13 cellular contexts compared by ENCODE assay signal in the genomic region with DNA sequence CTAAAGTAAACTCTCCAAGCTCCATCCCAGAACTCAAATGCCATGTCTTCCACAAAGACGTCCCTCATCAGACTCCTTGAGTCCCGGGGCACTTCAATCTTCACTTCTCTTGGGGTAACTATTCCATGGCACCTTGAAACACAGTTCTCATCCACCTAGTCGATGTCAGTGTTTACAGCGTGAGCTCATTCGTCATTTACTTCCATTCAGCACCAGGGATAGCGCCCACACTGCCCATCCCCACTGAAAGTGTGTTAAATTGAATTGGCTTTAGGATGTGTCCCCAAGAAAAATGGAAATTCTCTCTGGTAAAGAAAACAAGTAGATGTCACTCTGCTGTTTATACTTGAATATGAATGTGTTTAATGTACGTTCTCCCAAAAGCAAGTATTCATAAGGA. TPM values are rescaled to one million over a fixed set of nuclear protein-coding genes. Genes with fewer than 3 reads are reported as not detected.
DNase-seq lines count a peak whose midpoint lies in the region; ATAC-seq, FAIRE-seq and TF ChIP-seq lines count a peak whose summit lies in the region.
"Had no signal": no experiment of that assay in that cellular context is flagged by ENCODE, and none has a peak within 500 bp of the region (broad histone marks: within the 10 kb centered on the region; RNA-seq: fewer than 3 reads in every experiment).

No MANE protein-coding gene starts in this region.

- no peak overlapping the region for H2BK5ac ChIP-seq in H1 (ENCODE audit: low read depth, low read length)

- TF ChIP-seq EP300 in H1 (IDR thresholded peaks at IDR 0.05; ENCODE audit: borderline replicate concordance in 1 of 2, low read depth in 2 of 2, low read length in 2 of 2), result no peak

- H4K5ac ChIP-seq in H1 (ENCODE audit: insufficient read length, low read depth, low read length), result no peak overlapping the region

- H2BK15ac ChIP-seq in H1 (ENCODE audit: low read length), result no peak overlapping the region

- peaks cover 32 to 37% of the 10 kb centered on the region in 2 experiments for H4K20me1 ChIP-seq in H1 (replicated peaks in 1 of 2; ENCODE audit: control insufficient read depth in 1 of 2, insufficient read depth in 2 of 2, low read length in 2 of 2)

- 54% methylated on average over 7 of the region's 7 CpGs; no CpG with 5 or more reads in 1 of the 2 experiments for WGBS in H1 (ENCODE audit: extremely low coverage in 1 of 2, insufficient coverage in 1 of 2, insufficient read length in 1 of 2, insufficient replicate concordance in 2 of 2, low coverage in 1 of 2, low lambda C conversion rate in 2 of 2, missing lambda C conversion rate in 1 of 2), 2 experiments
- 14% methylated on average over 7 of the region's 7 CpGs for WGBS in right cardiac atrium

- no peak overlapping the region for H3K9ac ChIP-seq in H1 (replicated peaks in 1 of 4; ENCODE audit: extremely low read depth in 1 of 4, low read depth in 3 of 4, low read length in 3 of 4)

- no peak overlapping the region for H2AFZ ChIP-seq in H1 (ENCODE audit: low read length)

- H3K79me2 ChIP-seq in H1 (ENCODE audit: control insufficient read depth in 1 of 2, insufficient read depth in 2 of 2, low read length in 2 of 2), result peaks cover 0 to 3% of the 10 kb centered on the region in 2 experiments; a peak in 1 of 4 replicates

- no peak for TF ChIP-seq POLR2A in H1 (IDR thresholded peaks at IDR 0.05; ENCODE audit: control extremely low read depth in 1 of 2, low read depth in 2 of 2, low read length in 2 of 2)

- H4K91ac ChIP-seq in H1 (replicated peaks; ENCODE audit: insufficient read length, low read length), result no peak overlapping the region

- H3K4me1 ChIP-seq in H1 (replicated peaks in 1 of 4; ENCODE audit: control insufficient read depth in 3 of 4, insufficient read depth in 4 of 4, low read length in 3 of 4), result peaks cover 0 to 2% (median 0%) of the 10 kb centered on the region in 4 experiments; a peak in 1 of 7 replicates
- H3K4me1 ChIP-seq in right cardiac atrium (ENCODE audit: control insufficient read depth, insufficient read depth, low read length), result no peaks in the 10 kb centered on the region
- H3K4me1 ChIP-seq: psoas muscle had no signal

- TF ChIP-seq CTCF in H1 (IDR thresholded peaks at IDR 0.05; ENCODE audit: control extremely low read depth in 1 of 3, insufficient read depth in 1 of 3, low read depth in 1 of 3, low read length in 3 of 3), result no peak

- H2AK5ac ChIP-seq in H1 (ENCODE audit: low read depth, low read length), result no peak overlapping the region

- intact Hi-C loops in right cardiac atrium (cut with DNase I), result no loop called here

- TF ChIP-seq RAD21 in H1 (IDR thresholded peaks at IDR 0.05 in 1 of 2, conservative IDR thresholded peaks at IDR 0.05 in 1 of 2; ENCODE audit: low read depth in 2 of 2, low read length in 2 of 2), result no peak

- H2BK120ac ChIP-seq in H1 (replicated peaks; ENCODE audit: low read depth, low read length), result no peak overlapping the region

- no peak overlapping the region for H2BK12ac ChIP-seq in H1 (ENCODE audit: low read depth, low read length)

- no peak overlapping the region for H4K8ac ChIP-seq in H1 (ENCODE audit: extremely low read depth, insufficient read depth, low read length)

- ATAC-seq in T-helper 17 cell (no peak), right cardiac atrium (no peak)
- ATAC-seq in naive thymus-derived CD8-positive, alpha-beta T cell, result no peak
- ATAC-seq: effector memory CD8-positive, alpha-beta T cell; psoas muscle had no signal

- H3K23me2 ChIP-seq in H1 (ENCODE audit: low read depth, low read length), result no peaks in the 10 kb centered on the region

- DNase-seq in activated CD4-positive, alpha-beta T cell treated with anti-CD3 and anti-CD28 coated beads, Interleukin-2, amount 10 ng/mL, durations not matched to agents 7 days and 5 days, result peak; percentile 28
- DNase-seq in activated CD4-positive, alpha-beta T cell treated with anti-CD3 and anti-CD28 coated beads for 1 hour, result no peak
- peak; percentile 63 for DNase-seq in RKO (ENCODE audit: low spot score)
- DNase-seq in H1 (ENCODE audit: low read depth in 1 of 2, low spot score in 2 of 2), result peak in 1 of 2 experiments; percentile 67
- DNase-seq in renal cortical epithelial cell (ENCODE audit: low read depth), result peak; percentile 17
- no peak for DNase-seq in T-helper 17 cell
- no peak for DNase-seq in right cardiac atrium
- no peak for DNase-seq in naive thymus-derived CD8-positive, alpha-beta T cell
- DNase-seq: activated gamma-delta T cell treated with Interleukin-2 at 50 U/mL for 16 hours; effector memory CD8-positive, alpha-beta T cell; NCI-H526 treated with DMSO at 0.1 percent for 48 hours; psoas muscle; T1000 had no signal

- H3K79me1 ChIP-seq in H1 (ENCODE audit: low read depth, low read length), result peaks cover 2% of the 10 kb centered on the region

- no peak overlapping the region for H3K56ac ChIP-seq in H1 (replicated peaks; ENCODE audit: insufficient read length, low read depth, low read length)

- H3K23ac ChIP-seq in H1 (ENCODE audit: insufficient read length), result no peak overlapping the region

- H3K18ac ChIP-seq in H1 (ENCODE audit: extremely low read depth, low read length), result no peak overlapping the region

- no peak overlapping the region for H3K27ac Mint-ChIP-seq in activated CD4-positive, alpha-beta T cell treated with anti-CD3 and anti-CD28 coated beads, Interleukin-2, amount 10 ng/mL, durations not matched to agents 7 days and 5 days
- H3K27ac Mint-ChIP-seq in T-helper 17 cell, result no peak overlapping the region
- H3K27ac Mint-ChIP-seq in naive thymus-derived CD8-positive, alpha-beta T cell, result no peak overlapping the region
- H3K27ac Mint-ChIP-seq: effector memory CD8-positive, alpha-beta T cell had no signal

- no peak overlapping the region for H3K4me3 Mint-ChIP-seq in activated CD4-positive, alpha-beta T cell treated with anti-CD3 and anti-CD28 coated beads, Interleukin-2, amount 10 ng/mL, durations not matched to agents 7 days and 5 days
- no peak overlapping the region for H3K4me3 Mint-ChIP-seq in T-helper 17 cell
- no peak overlapping the region for H3K4me3 Mint-ChIP-seq in naive thymus-derived CD8-positive, alpha-beta T cell
- H3K4me3 Mint-ChIP-seq: effector memory CD8-positive, alpha-beta T cell had no signal

- H3K36me3 Mint-ChIP-seq in activated CD4-positive, alpha-beta T cell treated with anti-CD3 and anti-CD28 coated beads, Interleukin-2, amount 10 ng/mL, durations not matched to agents 7 days and 5 days (ENCODE audit: low read depth), result no peaks in the 10 kb centered on the region
- H3K36me3 Mint-ChIP-seq in T-helper 17 cell (ENCODE audit: low read depth), result peaks cover 2% of the 10 kb centered on the region
- peaks cover 0 to 4% (median 3%) of the 10 kb centered on the region in 3 donors for H3K36me3 Mint-ChIP-seq in naive thymus-derived CD8-positive, alpha-beta T cell

- H3K4me1 Mint-ChIP-seq in activated CD4-positive, alpha-beta T cell treated with anti-CD3 and anti-CD28 coated beads, Interleukin-2, amount 10 ng/mL, durations not matched to agents 7 days and 5 days, result no peaks in the 10 kb centered on the region
- no peaks in the 10 kb centered on the region for H3K4me1 Mint-ChIP-seq in T-helper 17 cell
- H3K4me1 Mint-ChIP-seq in naive thymus-derived CD8-positive, alpha-beta T cell, result peaks cover 0 to 2% (median 0%) of the 10 kb centered on the region in 4 donors

- H3K27ac ChIP-seq in H1 (ENCODE audit: low read depth, low read length), result no peak overlapping the region
- H3K27ac ChIP-seq in right cardiac atrium (ENCODE audit: low read length), result no peak overlapping the region
- H3K27ac ChIP-seq: psoas muscle had no signal

- no peaks in the 10 kb centered on the region for H3K36me3 ChIP-seq in H1 (ENCODE audit: control insufficient read depth in 2 of 4, insufficient read depth in 4 of 4, low read length in 3 of 4)

- H3K4me3 ChIP-seq in H1 (ENCODE audit: extremely low read depth in 1 of 4, insufficient read depth in 2 of 4, low read depth in 3 of 4, low read length in 4 of 4) (no peak overlapping the region), right cardiac atrium (ENCODE audit: low read length) (no peak overlapping the region)
- H3K4me3 ChIP-seq: psoas muscle had no signal

- no peak overlapping the region for H2BK20ac ChIP-seq in H1 (ENCODE audit: low read length)

- H3K4me2 ChIP-seq in H1 (ENCODE audit: insufficient read depth in 1 of 2, low read depth in 2 of 2, low read length in 2 of 2), result no peak overlapping the region

- CTCF ChIA-PET in activated CD4-positive, alpha-beta T cell treated with anti-CD3 and anti-CD28 coated beads, Interleukin-2, amount 10 ng/mL, durations not matched to agents 7 days and 5 days (lab: Charles Lee), result interaction anchor here (1.4 kb wide), 1 partner anchor 10 kb away, joined by 3 read pairs; no protein-coding TSS in a partner anchor
- CTCF ChIA-PET in H1 (lab: Charles Lee; ENCODE audit: partially characterized antibody), result interaction anchor here (0.5 to 3.9 kb wide), 10 partner anchors 9 to 133 kb away, joined by 3 to 24 read pairs (median 4); no protein-coding TSS in a partner anchor

- H3K27me3 ChIP-seq in H1 (replicated peaks in 1 of 4; ENCODE audit: control insufficient read depth in 3 of 4, extremely low read depth in 1 of 4, insufficient read depth in 3 of 4, low read length in 3 of 4) (no peaks in the 10 kb centered on the region), right cardiac atrium (ENCODE audit: control insufficient read depth, insufficient read depth) (no peaks in the 10 kb centered on the region)

- peak; percentile 42 for FAIRE-seq in H1 (lab: Jason Lieb, UNC)

- H3K9me3 Mint-ChIP-seq in activated CD4-positive, alpha-beta T cell treated with anti-CD3 and anti-CD28 coated beads, Interleukin-2, amount 10 ng/mL, durations not matched to agents 7 days and 5 days, result no peaks in the 10 kb centered on the region
- H3K9me3 Mint-ChIP-seq in naive thymus-derived CD8-positive, alpha-beta T cell, result peaks cover 0 to 9% (median 0%) of the 10 kb centered on the region in 9 donors
- H3K9me3 Mint-ChIP-seq: effector memory CD8-positive, alpha-beta T cell had no signal

- POLR2A ChIA-PET in activated CD4-positive, alpha-beta T cell treated with anti-CD3 and anti-CD28 coated beads, Interleukin-2, amount 10 ng/mL, durations not matched to agents 7 days and 5 days (lab: Charles Lee), result no interaction called here
- POLR2A ChIA-PET in H1 (lab: Charles Lee; ENCODE audit: partially characterized antibody), result interaction anchor here (1.0 kb wide), 1 partner anchor 26 kb away, joined by 3 read pairs; no protein-coding TSS in a partner anchor
- POLR2A ChIA-PET in naive thymus-derived CD8-positive, alpha-beta T cell (lab: Charles Lee), result no interaction called here

- H3K14ac ChIP-seq in H1 (ENCODE audit: insufficient read length), result no peak overlapping the region

- no peak overlapping the region for H3K4ac ChIP-seq in H1 (replicated peaks; ENCODE audit: insufficient read length, low read depth, low read length)

- H3K9me3 ChIP-seq in H1 (ENCODE audit: insufficient read depth in 2 of 2, low read depth in 1 of 2, low read length in 1 of 2) (no peaks in the 10 kb centered on the region), T-helper 17 cell (ENCODE audit: control insufficient read depth, low read length, poor library complexity, severe bottlenecking) (no peaks in the 10 kb centered on the region), right cardiac atrium (ENCODE audit: control insufficient read depth, low read length) (no peaks in the 10 kb centered on the region)
- H3K9me3 ChIP-seq: psoas muscle had no signal

- H3K27me3 Mint-ChIP-seq in activated CD4-positive, alpha-beta T cell treated with anti-CD3 and anti-CD28 coated beads, Interleukin-2, amount 10 ng/mL, durations not matched to agents 7 days and 5 days, result peaks cover 5% of the 10 kb centered on the region
- H3K27me3 Mint-ChIP-seq in T-helper 17 cell, result peaks cover 10% of the 10 kb centered on the region
- H3K27me3 Mint-ChIP-seq in naive thymus-derived CD8-positive, alpha-beta T cell, result peaks cover 14 to 46% (median 20%) of the 10 kb centered on the region in 5 donors

RNA-seq across cellular contexts. Expression of a gene that starts 31.3 kb away (rescaled TPM):
- not detected for total RNA-seq in activated CD4-positive, alpha-beta T cell treated with anti-CD3 and anti-CD28 coated beads, Interleukin-2, amount 10 ng/mL, durations not matched to agents 7 days and 5 days
- total RNA-seq in H1 (2021; fragmentation: NEBNext Ultra II Directional; extraction: Animal tissue kit (Norgen Biotek cat#: 25700)), result 0.24 and 0.33 TPM in 2 replicates
- polyA plus RNA-seq in H1 (2011; rRNA removed) (0.33 and 0.74 TPM in 2 replicates), right cardiac atrium (0.70 TPM)
- 0.30 TPM for polyA plus RNA-seq in H1 (2011; cell fraction: cytosol; rRNA removed)
- polyA plus RNA-seq in H1 (2011; cell fraction: nucleus; rRNA removed), result 0.54 TPM
- 0.17 to 0.52 TPM (median 0.37 TPM) in 4 replicates for polyA plus RNA-seq in H1 (2012, experiment 1 of 2)
- polyA plus RNA-seq in H1 (2012, experiment 2 of 2), result 0.22 TPM
- polyA plus RNA-seq in H1 (2013, experiment 1 of 2), result 0.26 TPM
- 0.26 TPM for polyA plus RNA-seq in H1 (2013, experiment 2 of 2)
- polyA minus RNA-seq in H1 (2011; rRNA and poly(A)+ RNA removed), result 0.17 and 0.79 TPM in 2 replicates
- polyA minus RNA-seq in H1 (2011; cell fraction: cytosol; rRNA and poly(A)+ RNA removed), result 0.66 TPM
- polyA minus RNA-seq in H1 (2011; cell fraction: nucleus; rRNA and poly(A)+ RNA removed), result 2.1 TPM
- total RNA-seq in renal cortical epithelial cell (2.1 and 4.6 TPM in 2 replicates), T-helper 17 cell (not detected), right cardiac atrium (1 to 10 TPM in 3 of 4 donors, under 1 TPM in 1; 0.65 to 1.3 (median 1.1) TPM)
- total RNA-seq in naive thymus-derived CD8-positive, alpha-beta T cell, result not detected
- not detected for polyA plus RNA-seq in naive thymus-derived CD8-positive, alpha-beta T cell

RNA-seq across cellular contexts. Expression of a gene that starts 33.4 kb away (rescaled TPM):
- not detected for total RNA-seq in activated CD4-positive, alpha-beta T cell treated with anti-CD3 and anti-CD28 coated beads, Interleukin-2, amount 10 ng/mL, durations not matched to agents 7 days and 5 days
- total RNA-seq in H1 (2021; fragmentation: NEBNext Ultra II Directional; extraction: Animal tissue kit (Norgen Biotek cat#: 25700)), result 44.2 and 49.8 TPM in 2 replicates
- 13.3 and 18.9 TPM in 2 replicates for polyA plus RNA-seq in H1 (2011; rRNA removed)
- polyA plus RNA-seq in H1 (2011; cell fraction: cytosol; rRNA removed), result 14.4 TPM
- polyA plus RNA-seq in H1 (2011; cell fraction: nucleus; rRNA removed), result 23.8 TPM
- polyA plus RNA-seq in H1 (2012, experiment 1 of 2), result 24.4 to 33.1 TPM (median 29.0 TPM) in 4 replicates
- polyA plus RNA-seq in H1 (2012, experiment 2 of 2), result 34.8 TPM
- polyA plus RNA-seq in H1 (2013, experiment 1 of 2), result 10.3 TPM
- 10.5 TPM for polyA plus RNA-seq in H1 (2013, experiment 2 of 2)
- polyA minus RNA-seq in H1 (2011; rRNA and poly(A)+ RNA removed), result 26.1 and 29.8 TPM in 2 replicates
- 23.3 TPM for polyA minus RNA-seq in H1 (2011; cell fraction: cytosol; rRNA and poly(A)+ RNA removed)
- 12.1 TPM for polyA minus RNA-seq in H1 (2011; cell fraction: nucleus; rRNA and poly(A)+ RNA removed)
- total RNA-seq in renal cortical epithelial cell, result 0.05 TPM in 1 of 2 replicates, not detected in the other
- not detected for total RNA-seq in T-helper 17 cell
- total RNA-seq in right cardiac atrium, result 1 to 10 TPM in 3 of 4 donors, under 1 TPM in 1; 0.57 to 2.4 (median 1.3) TPM
- 0.38 TPM for polyA plus RNA-seq in right cardiac atrium
- total RNA-seq in naive thymus-derived CD8-positive, alpha-beta T cell, result not detected
- not detected for polyA plus RNA-seq in naive thymus-derived CD8-positive, alpha-beta T cell

Comparison
In these comparisons a context has a peak if more than half of its experiments do, and no peak if none do; other contexts are left out.
1. DNase-seq: peak in activated CD4-positive, alpha-beta T cell treated with anti-CD3 and anti-CD28 coated beads, Interleukin-2, amount 10 ng/mL, durations not matched to agents 7 days and 5 days (single experiment), RKO (single experiment) and renal cortical epithelial cell (single experiment); none in activated CD4-positive, alpha-beta T cell treated with anti-CD3 and anti-CD28 coated beads for 1 hour (single experiment), T-helper 17 cell (0 of 3), right cardiac atrium (0 of 3) and naive thymus-derived CD8-positive, alpha-beta T cell (0 of 10).
2. RNA of a gene that starts 33.4 kb away (total RNA-seq): 44.2 to 49.8 TPM in H1; 0.57 to 2.4 TPM in right cardiac atrium, 0.05 TPM in renal cortical epithelial cell, not detected in activated CD4-positive, alpha-beta T cell treated with anti-CD3 and anti-CD28 coated beads, Interleukin-2, amount 10 ng/mL, durations not matched to agents 7 days and 5 days, not detected in T-helper 17 cell and not detected in naive thymus-derived CD8-positive, alpha-beta T cell; every median in the first group is over 10 times any median in the second.